In the genomic region with DNA sequence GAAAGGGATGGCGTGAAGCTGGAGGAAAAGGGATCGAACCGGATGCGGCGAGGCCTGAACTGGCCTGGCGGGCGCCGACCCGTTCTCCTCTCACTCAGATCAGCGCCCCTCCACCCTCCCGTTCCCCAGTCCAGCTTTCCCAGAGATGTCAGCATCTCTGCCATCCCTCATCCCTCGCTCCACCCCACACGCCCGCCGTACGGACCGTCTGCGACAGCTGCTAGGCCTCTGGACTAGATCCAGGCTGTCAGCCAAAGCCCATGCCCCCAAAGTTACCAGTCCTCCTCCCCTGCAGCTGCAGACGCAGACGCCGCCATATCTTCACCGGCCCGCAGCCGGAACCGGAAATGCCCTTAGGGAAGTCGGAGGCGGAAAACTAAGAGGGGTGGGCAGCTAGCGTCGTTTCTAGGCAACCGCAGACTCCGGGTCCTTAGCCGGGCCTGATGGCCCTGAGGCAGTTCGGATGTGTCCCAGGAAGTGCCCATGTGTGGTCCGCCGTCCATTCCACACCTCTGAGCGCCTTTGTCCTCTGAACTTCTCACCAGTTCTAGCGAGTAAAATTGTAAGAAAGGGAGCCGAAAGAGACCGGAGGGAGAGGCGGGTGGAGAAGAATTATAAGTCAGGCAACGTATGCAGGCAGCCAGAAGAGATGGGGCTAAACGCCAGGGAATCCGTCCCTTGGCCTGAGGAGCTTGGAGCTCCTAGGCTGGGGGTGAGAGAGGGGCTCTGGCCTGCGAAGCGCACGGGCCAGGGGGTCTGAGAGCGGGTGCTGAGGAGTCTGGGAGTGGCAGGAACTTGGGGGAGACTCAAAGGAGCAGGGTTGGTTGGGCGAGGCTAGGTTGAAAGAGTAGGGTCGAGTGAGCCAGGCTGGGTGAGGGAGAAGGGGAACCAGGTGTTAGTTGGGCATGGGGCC, we compare ENCODE assay signal across 8 cellular contexts. TPM values are rescaled to one million over a fixed set of nuclear protein-coding genes. Genes with fewer than 3 reads are reported as not detected.
DNase-seq lines count a peak whose midpoint lies in the region; ATAC-seq and TF ChIP-seq lines count a peak whose summit lies in the region.

A gene with protein sequence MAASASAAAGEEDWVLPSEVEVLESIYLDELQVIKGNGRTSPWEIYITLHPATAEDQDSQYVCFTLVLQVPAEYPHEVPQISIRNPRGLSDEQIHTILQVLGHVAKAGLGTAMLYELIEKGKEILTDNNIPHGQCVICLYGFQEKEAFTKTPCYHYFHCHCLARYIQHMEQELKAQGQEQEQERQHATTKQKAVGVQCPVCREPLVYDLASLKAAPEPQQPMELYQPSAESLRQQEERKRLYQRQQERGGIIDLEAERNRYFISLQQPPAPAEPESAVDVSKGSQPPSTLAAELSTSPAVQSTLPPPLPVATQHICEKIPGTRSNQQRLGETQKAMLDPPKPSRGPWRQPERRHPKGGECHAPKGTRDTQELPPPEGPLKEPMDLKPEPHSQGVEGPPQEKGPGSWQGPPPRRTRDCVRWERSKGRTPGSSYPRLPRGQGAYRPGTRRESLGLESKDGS (minus strand): TSS at position 349 of the 913 bp plus-strand sequence. CDS start 32 bp downstream, at position 317.
A gene with protein sequence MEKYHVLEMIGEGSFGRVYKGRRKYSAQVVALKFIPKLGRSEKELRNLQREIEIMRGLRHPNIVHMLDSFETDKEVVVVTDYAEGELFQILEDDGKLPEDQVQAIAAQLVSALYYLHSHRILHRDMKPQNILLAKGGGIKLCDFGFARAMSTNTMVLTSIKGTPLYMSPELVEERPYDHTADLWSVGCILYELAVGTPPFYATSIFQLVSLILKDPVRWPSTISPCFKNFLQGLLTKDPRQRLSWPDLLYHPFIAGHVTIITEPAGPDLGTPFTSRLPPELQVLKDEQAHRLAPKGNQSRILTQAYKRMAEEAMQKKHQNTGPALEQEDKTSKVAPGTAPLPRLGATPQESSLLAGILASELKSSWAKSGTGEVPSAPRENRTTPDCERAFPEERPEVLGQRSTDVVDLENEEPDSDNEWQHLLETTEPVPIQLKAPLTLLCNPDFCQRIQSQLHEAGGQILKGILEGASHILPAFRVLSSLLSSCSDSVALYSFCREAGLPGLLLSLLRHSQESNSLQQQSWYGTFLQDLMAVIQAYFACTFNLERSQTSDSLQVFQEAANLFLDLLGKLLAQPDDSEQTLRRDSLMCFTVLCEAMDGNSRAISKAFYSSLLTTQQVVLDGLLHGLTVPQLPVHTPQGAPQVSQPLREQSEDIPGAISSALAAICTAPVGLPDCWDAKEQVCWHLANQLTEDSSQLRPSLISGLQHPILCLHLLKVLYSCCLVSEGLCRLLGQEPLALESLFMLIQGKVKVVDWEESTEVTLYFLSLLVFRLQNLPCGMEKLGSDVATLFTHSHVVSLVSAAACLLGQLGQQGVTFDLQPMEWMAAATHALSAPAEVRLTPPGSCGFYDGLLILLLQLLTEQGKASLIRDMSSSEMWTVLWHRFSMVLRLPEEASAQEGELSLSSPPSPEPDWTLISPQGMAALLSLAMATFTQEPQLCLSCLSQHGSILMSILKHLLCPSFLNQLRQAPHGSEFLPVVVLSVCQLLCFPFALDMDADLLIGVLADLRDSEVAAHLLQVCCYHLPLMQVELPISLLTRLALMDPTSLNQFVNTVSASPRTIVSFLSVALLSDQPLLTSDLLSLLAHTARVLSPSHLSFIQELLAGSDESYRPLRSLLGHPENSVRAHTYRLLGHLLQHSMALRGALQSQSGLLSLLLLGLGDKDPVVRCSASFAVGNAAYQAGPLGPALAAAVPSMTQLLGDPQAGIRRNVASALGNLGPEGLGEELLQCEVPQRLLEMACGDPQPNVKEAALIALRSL (N-terminal part only) (plus strand): TSS at position 433 of the 913 bp plus-strand sequence. CDS start 744 bp downstream, outside the sequence.

- H3K4me1 ChIP-seq in adipocyte (ENCODE audit: control insufficient read depth, insufficient read depth, low read length), result peaks cover 13% of the 10 kb centered on the region
- H3K4me1 ChIP-seq in transverse colon, result peaks cover 12 to 17% (median 16%) of the 10 kb centered on the region in 4 donors

- POLR2A ChIA-PET in T-cell (lab: Charles Lee), result interaction anchor here (0.5 to 1.5 kb wide), 4 partner anchors 12 to 410 kb away, joined by 3 to 10 read pairs (median 3); a partner anchor contains a TSS

- no peak for TF ChIP-seq EP300 in transverse colon (IDR thresholded peaks at IDR 0.05; ENCODE audit: low read depth)

- H3K9me3 ChIP-seq in adipocyte (ENCODE audit: control insufficient read depth, low read length) (no peaks in the 10 kb centered on the region), transverse colon (no peaks in the 10 kb centered on the region)

- peaks cover 23 to 31% (median 27%) of the 10 kb centered on the region in 3 donors for H3K4me1 Mint-ChIP-seq in T-cell

- peak within 1 kb of the TSS; percentile 97 to 100 (median 99) for H3K4me3 Mint-ChIP-seq in T-cell

- peaks cover 17% of the 10 kb centered on the region for H3K36me3 Mint-ChIP-seq in T-cell

- peak; percentile 97 for ATAC-seq in HG02759 (IDR thresholded peaks at IDR 0.05; ENCODE audit: unreplicated experiment)
- ATAC-seq in T-cell (replicated peaks in 1 of 4), result peak; percentile 94 to 97 (median 96)

- in situ Hi-C loops in transverse colon (cut with MboI; ENCODE audit: low pct_ligation_motif_present in 1 of 4, low pct_unique_long_range_greater_than_20kb in 1 of 4, low sequenced_read_pairs in 3 of 4), result no loop called here

- DNase-seq in NCI-H1417 (lab: John Stamatoyannopoulos, UW) (peak; percentile 66 to 93 (median 87)), T-cell (peak; percentile 57 to 86 (median 77)), adipocyte (ENCODE audit: low read depth) (peak; percentile 97), cardiac septum (ENCODE audit: low spot score) (peak; percentile 94), pons (ENCODE audit: low spot score) (peak; percentile 88), transverse colon (peak; percentile 84)

- no peaks in the 10 kb centered on the region for H3K27me3 ChIP-seq in adipocyte (replicated peaks; ENCODE audit: control insufficient read depth, insufficient read depth, low read length)
- H3K27me3 ChIP-seq in transverse colon, result no peaks in the 10 kb centered on the region

- H3K27ac ChIP-seq in transverse colon, result peak within 1 kb of the TSS; percentile 73 to 84 (median 83)

- H3K36me3 ChIP-seq in adipocyte (ENCODE audit: control insufficient read depth, insufficient read depth, low read length, severe bottlenecking) (peaks cover 18% of the 10 kb centered on the region), transverse colon (peaks cover 0 to 10% (median 0%) of the 10 kb centered on the region in 4 donors)

- H3K27me3 Mint-ChIP-seq in T-cell, result no peaks in the 10 kb centered on the region

- TF ChIP-seq POLR2A in transverse colon (IDR thresholded peaks at IDR 0.05), result peak; percentile 84

- H3K27ac Mint-ChIP-seq in T-cell, result peak within 1 kb of the TSS; percentile 96 to 98

- H3K9ac ChIP-seq in adipocyte (ENCODE audit: low read length), result peak within 1 kb of the TSS; percentile 96

- no peak for TF ChIP-seq CTCF in GM12875 (IDR thresholded peaks at IDR 0.05; ENCODE audit: borderline replicate concordance, insufficient read depth, low read depth, low read length)
- no peak for TF ChIP-seq CTCF in transverse colon (IDR thresholded peaks at IDR 0.05)

- H3K4me3 ChIP-seq in GM12875 (ENCODE audit: low read depth, low read length) (peak within 1 kb of the TSS; percentile 65), adipocyte (ENCODE audit: low read length) (peak within 1 kb of the TSS; percentile 97), transverse colon (peak within 1 kb of the TSS; percentile 39 to 79 (median 72))

- CTCF ChIA-PET in T-cell (lab: Charles Lee), result interaction anchor here (0.7 to 2.5 kb wide), 7 partner anchors 12 to 414 kb away, joined by 3 to 16 read pairs (median 3); a partner anchor contains a TSS

- WGBS in transverse colon (ENCODE audit: low coverage in 1 of 2), 2 donors, result 1% methylated on average over 12 to 48 of the region's 49 CpGs

- intact Hi-C loops in cardiac septum (cut with DNase I) (no loop called here), transverse colon (cut with DNase I; ENCODE audit: low total_unique reads) (no loop called here)

- H3K9me3 Mint-ChIP-seq in T-cell, result no peaks in the 10 kb centered on the region

RNA-seq across cellular contexts. Expression of the first gene that starts in this region (rescaled TPM):
- 10 to 100 TPM; 15.6 to 33.1 (median 29.0) TPM for total RNA-seq in T-cell
- total RNA-seq in cardiac septum, result 17.5 TPM
- total RNA-seq in transverse colon, result 10 to 100 TPM in 3 of 4 donors, 1 to 10 TPM in 1; 1.6 to 52.7 (median 12.7) TPM

RNA-seq across cellular contexts. Expression of the second gene that starts in this region (rescaled TPM):
- 10 to 100 TPM; 19.7 to 23.6 (median 22.4) TPM for total RNA-seq in T-cell
- total RNA-seq in cardiac septum, result 9.0 TPM
- total RNA-seq in transverse colon, result 10 to 100 TPM; 34.5 to 73.6 (median 44.8) TPM

Comparison
In these comparisons a context has a peak if more than half of its experiments do, and no peak if none do; other contexts are left out.
1. Peak in every context shown above with its lines: DNase-seq, ATAC-seq, H3K4me3 ChIP-seq and H3K27ac ChIP-seq.